ENCODE assay signal across 8 cellular contexts in the genomic region with DNA sequence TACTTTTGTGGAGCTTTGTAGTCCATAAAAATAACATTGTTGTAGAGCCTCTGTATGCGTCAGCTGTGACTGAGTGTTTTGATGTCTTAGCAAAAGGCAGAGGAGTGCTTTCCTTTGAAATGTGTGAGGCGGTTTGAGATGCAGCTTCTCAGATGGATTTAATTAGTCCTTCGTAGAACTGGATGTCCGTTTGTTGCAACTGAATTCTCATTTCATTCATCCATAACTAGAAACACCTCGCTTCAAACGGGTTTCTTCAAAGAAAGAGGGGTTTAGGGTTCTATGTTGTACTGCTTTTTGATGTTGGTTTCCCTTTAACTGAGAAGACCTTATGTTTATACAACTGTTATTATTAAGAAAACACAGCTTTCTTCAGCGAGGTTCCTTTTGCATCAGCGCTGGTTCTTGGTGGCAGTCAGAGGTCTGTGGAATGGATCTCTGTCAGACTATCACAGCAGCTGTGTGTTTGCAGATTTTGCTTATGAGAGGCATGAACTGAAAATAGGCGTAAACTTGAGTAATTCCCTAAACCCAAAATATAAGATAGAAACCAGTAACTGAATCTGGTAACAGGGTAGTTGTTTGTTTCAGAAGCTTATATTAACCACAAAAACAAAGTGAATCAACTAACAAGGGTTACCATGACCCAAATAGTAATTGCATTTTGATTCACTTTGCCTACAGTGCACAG.
DNase-seq lines count a peak whose midpoint lies in the region; ATAC-seq, FAIRE-seq and TF ChIP-seq lines count a peak whose summit lies in the region.

No MANE protein-coding gene starts in this region.

- H3K27ac ChIP-seq in K562 (ENCODE audit: extremely low read depth, low read depth, low read length) (peak overlapping the region; percentile 96), HepG2 (ENCODE audit: extremely low read length, insufficient read depth, low read length) (no peak overlapping the region)

- H3K36me3 ChIP-seq in K562 (ENCODE audit: control insufficient read depth, insufficient read depth, low read length) (no peaks in the 10 kb centered on the region), HepG2 (replicated peaks in 1 of 2; ENCODE audit: control insufficient read depth in 1 of 2, insufficient read depth in 2 of 2, low read length in 2 of 2) (peaks cover 0 to 3% of the 10 kb centered on the region in 2 experiments; a peak in 1 of 5 replicates)

- intact Hi-C loops in K562 (cut with micrococcal nuclease) (loop anchor here (5.0 kb wide), 1 partner anchor 118 kb away; no protein-coding TSS in a partner anchor), HepG2 (cut with micrococcal nuclease; ENCODE audit: unreplicated experiment) (no loop called here)

- H3K27me3 ChIP-seq in K562 (ENCODE audit: control insufficient read depth in 2 of 2, insufficient read depth in 2 of 2, low read length in 2 of 2) (no peaks in the 10 kb centered on the region), HepG2 (ENCODE audit: control insufficient read depth in 1 of 2, insufficient read depth in 2 of 2, low read length in 2 of 2) (no peaks in the 10 kb centered on the region)

- H2AFZ ChIP-seq in K562 (ENCODE audit: low read depth, low read length) (peak overlapping the region; percentile 79), HepG2 (ENCODE audit: low read length) (no peak overlapping the region)

- BruUV-seq in K562 (replicated peaks; lab: Mats Ljungman, UMichigan) (no TSS peak), HepG2 (replicated peaks; lab: Mats Ljungman, UMichigan) (no TSS peak)

- no peaks in the 10 kb centered on the region for H3K9me1 ChIP-seq in K562 (ENCODE audit: control insufficient read depth, insufficient read depth, low read length)

- H4K20me1 ChIP-seq in K562 (replicated peaks; ENCODE audit: control insufficient read depth, insufficient read depth, low read length) (no peaks in the 10 kb centered on the region), HepG2 (ENCODE audit: insufficient read depth, low read length) (no peaks in the 10 kb centered on the region)

- TF ChIP-seq EP300 in K562 (IDR thresholded peaks at IDR 0.05; ENCODE audit: low read length) = no peak
- TF ChIP-seq EP300 in HepG2 (IDR thresholded peaks at IDR 0.05; ENCODE audit: low read depth in 2 of 2, low read length in 2 of 2) = no peak
- TF ChIP-seq EP300 in HepG2 (CRISPR knock-in tag; IDR thresholded peaks at IDR 0.05; ENCODE audit: borderline replicate concordance) = no peak

- H3K9ac ChIP-seq in K562 (ENCODE audit: insufficient read depth in 1 of 2, low read depth in 2 of 2, low read length in 2 of 2) = peak overlapping the region in 1 of 2 experiments; percentile 69; a peak in 2 of 4 replicates
- H3K9ac ChIP-seq in HepG2 (ENCODE audit: insufficient read depth, low read depth, low read length) = no peak overlapping the region

- H3K4me2 ChIP-seq in K562 (ENCODE audit: insufficient read depth, low read length) = no peak overlapping the region; the same call in 1 of the 2 replicates
- H3K4me2 ChIP-seq in HepG2 (ENCODE audit: low read depth, low read length) = no peak overlapping the region

- H3K4me3 ChIP-seq in GM12865 (ENCODE audit: low read depth, low read length) (peak overlapping the region; percentile 23), K562 (no peak overlapping the region), HepG2 (replicated peaks in 1 of 3; ENCODE audit: insufficient read depth in 1 of 3, low read depth in 2 of 3, low read length in 3 of 3) (no peak overlapping the region)

- H3K79me2 ChIP-seq in K562 (ENCODE audit: control insufficient read depth, insufficient read depth, low read length) (no peaks in the 10 kb centered on the region), HepG2 (ENCODE audit: insufficient read depth, low read length) (no peaks in the 10 kb centered on the region)

- H3K4me1 ChIP-seq in K562 (replicated peaks in 1 of 2; ENCODE audit: control insufficient read depth in 2 of 2, insufficient read depth in 2 of 2, low read length in 2 of 2) (peaks cover 0 to 17% of the 10 kb centered on the region in 2 experiments; a peak in 2 of 5 replicates), HepG2 (ENCODE audit: insufficient read depth, low read length) (peaks cover 17% of the 10 kb centered on the region)

- FAIRE-seq in K562 (lab: Jason Lieb, UNC) = peak; percentile 57
- FAIRE-seq in HepG2 (lab: Jason Lieb, UNC) = no peak

- ATAC-seq in GM19468 (IDR thresholded peaks at IDR 0.05; ENCODE audit: extremely low read depth, unreplicated experiment) = peak; percentile 92
- ATAC-seq in HG03460 (IDR thresholded peaks at IDR 0.05; ENCODE audit: unreplicated experiment) = peak; percentile 83
- ATAC-seq in K562 = peak; percentile 36
- ATAC-seq in stimulated activated naive CD8-positive, alpha-beta T cell treated with anti-CD3 and anti-CD28 coated beads, Interleukin-15, Interleukin-2, amounts not matched to agents 100 U/mL and 50 U/mL, for 24 hours = peak; percentile 55
- no peak for ATAC-seq in HepG2

- in situ Hi-C loops in K562 (cut with MboI) = no loop called here
- in situ Hi-C loops in HepG2 (cut with HindIII; ENCODE audit: extremely low pct_ligation_motif_present, low pct_unique_long_range_greater_than_20kb) = no loop called here

- WGBS in K562 (ENCODE audit: insufficient coverage, low coverage, missing lambda C conversion rate) = 25% methylated on average over 9 of the region's 9 CpGs
- WGBS in HepG2 (ENCODE audit: low lambda C conversion rate) = 94% methylated on average over 9 of the region's 9 CpGs

- TF ChIP-seq RAD21 in K562 (CRISPR knock-in tag; conservative IDR thresholded peaks at IDR 0.05 in 1 of 2, IDR thresholded peaks at IDR 0.05 in 1 of 2) = no peak
- TF ChIP-seq RAD21 in HepG2 (CRISPR knock-in tag; IDR thresholded peaks at IDR 0.05) = no peak

- CTCF ChIA-PET in K562 (lab: Yijun Ruan, JAX; ENCODE audit: low intra/inter-chr PET ratio) = no interaction called here
- CTCF ChIA-PET in HepG2 (lab: Yijun Ruan, JAX; ENCODE audit: low intra/inter-chr PET ratio, low total read pairs) = no interaction called here

- DNase-seq in GM12865 (ENCODE audit: low read depth) = peak; percentile 91
- peak in 1 of 4 experiments; percentile 20 for DNase-seq in K562 (ENCODE audit: extremely low read depth in 1 of 4, low spot score in 3 of 4)
- DNase-seq in stimulated activated naive CD8-positive, alpha-beta T cell treated with anti-CD3 and anti-CD28 coated beads, Interleukin-15, Interleukin-2, amounts not matched to agents 100 U/mL and 50 U/mL, for 24 hours = no peak
- no peak for DNase-seq in NCI-H2196 (lab: John Stamatoyannopoulos, UW; ENCODE audit: unreplicated experiment)
- no peak for DNase-seq in HepG2 (ENCODE audit: low spot score)
- no peak for DNase-seq in effector CD8-positive, alpha-beta T cell (lab: John Stamatoyannopoulos, UW)

- POLR2A ChIA-PET in K562 (lab: Yijun Ruan, JAX) = no interaction called here
- POLR2A ChIA-PET in HepG2 (lab: Yijun Ruan, JAX) = no interaction called here

- TF ChIP-seq POLR2A in K562 (conservative IDR thresholded peaks at IDR 0.05) (no peak), HepG2 (IDR thresholded peaks at IDR 0.05; ENCODE audit: insufficient read depth in 1 of 2, low read depth in 2 of 2, low read length in 2 of 2) (no peak)

- peaks cover 3% of the 10 kb centered on the region; the same call in 1 of the 2 replicates for H3K9me3 ChIP-seq in K562 (replicated peaks; ENCODE audit: control insufficient read depth, insufficient read depth, low read depth, low read length)
- no peaks in the 10 kb centered on the region for H3K9me3 ChIP-seq in HepG2 (ENCODE audit: low read length)

- TF ChIP-seq CTCF in GM12865 (IDR thresholded peaks at IDR 0.05; ENCODE audit: insufficient read depth, low read depth, low read length, missing control alignments) = no peak
- no peak for TF ChIP-seq CTCF in K562 (IDR thresholded peaks at IDR 0.05 in 2 of 3, conservative IDR thresholded peaks at IDR 0.05 in 1 of 3; ENCODE audit: insufficient read depth in 2 of 3, low read depth in 1 of 3, low read length in 3 of 3)
- no peak for TF ChIP-seq CTCF in HepG2 (CRISPR knock-in tag; IDR thresholded peaks at IDR 0.05)

TF ChIP-seq in K562, 482 proteins besides CTCF, POLR2A, EP300 and RAD21:
- no peak for TF ChIP-seq CXXC5 (CRISPR knock-in tag; IDR thresholded peaks at IDR 0.05)
- TF ChIP-seq, protein P1, sequence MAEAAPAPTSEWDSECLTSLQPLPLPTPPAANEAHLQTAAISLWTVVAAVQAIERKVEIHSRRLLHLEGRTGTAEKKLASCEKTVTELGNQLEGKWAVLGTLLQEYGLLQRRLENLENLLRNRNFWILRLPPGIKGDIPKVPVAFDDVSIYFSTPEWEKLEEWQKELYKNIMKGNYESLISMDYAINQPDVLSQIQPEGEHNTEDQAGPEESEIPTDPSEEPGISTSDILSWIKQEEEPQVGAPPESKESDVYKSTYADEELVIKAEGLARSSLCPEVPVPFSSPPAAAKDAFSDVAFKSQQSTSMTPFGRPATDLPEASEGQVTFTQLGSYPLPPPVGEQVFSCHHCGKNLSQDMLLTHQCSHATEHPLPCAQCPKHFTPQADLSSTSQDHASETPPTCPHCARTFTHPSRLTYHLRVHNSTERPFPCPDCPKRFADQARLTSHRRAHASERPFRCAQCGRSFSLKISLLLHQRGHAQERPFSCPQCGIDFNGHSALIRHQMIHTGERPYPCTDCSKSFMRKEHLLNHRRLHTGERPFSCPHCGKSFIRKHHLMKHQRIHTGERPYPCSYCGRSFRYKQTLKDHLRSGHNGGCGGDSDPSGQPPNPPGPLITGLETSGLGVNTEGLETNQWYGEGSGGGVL (CRISPR knock-in tag; IDR thresholded peaks at IDR 0.05) = no peak
- no peak for TF ChIP-seq CBX5 (IDR thresholded peaks at IDR 0.05; ENCODE audit: borderline replicate concordance, low read depth)

TF ChIP-seq in HepG2, 621 proteins besides CTCF, POLR2A, EP300 and RAD21 (continues in another document):
- TF ChIP-seq, protein P2, sequence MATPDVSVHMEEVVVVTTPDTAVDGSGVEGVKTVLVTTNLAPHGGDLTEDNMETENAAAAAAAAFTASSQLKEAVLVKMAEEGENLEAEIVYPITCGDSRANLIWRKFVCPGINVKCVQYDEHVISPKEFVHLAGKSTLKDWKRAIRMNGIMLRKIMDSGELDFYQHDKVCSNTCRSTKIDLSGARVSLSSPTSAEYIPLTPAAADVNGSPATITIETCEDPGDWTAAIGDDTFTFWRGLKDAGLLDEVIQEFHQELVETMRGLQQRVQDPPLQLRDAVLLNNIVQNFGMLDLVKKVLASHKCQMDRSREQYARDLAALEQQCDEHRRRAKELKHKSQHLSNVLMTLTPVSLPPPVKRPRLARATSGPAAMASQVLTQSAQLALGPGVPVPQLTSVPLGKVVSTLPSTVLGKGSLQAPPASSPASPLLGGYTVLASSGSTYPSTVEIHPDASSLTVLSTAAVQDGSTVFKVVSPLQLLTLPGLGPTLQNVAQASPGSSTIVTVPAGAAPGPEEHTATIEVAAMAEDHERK (CRISPR knock-in tag; IDR thresholded peaks at IDR 0.05; ENCODE audit: low read depth) = no peak
- TF ChIP-seq YEATS4 (CRISPR knock-in tag; IDR thresholded peaks at IDR 0.05; ENCODE audit: borderline replicate concordance) = no peak
- TF ChIP-seq CCAR2 (optimal IDR thresholded peaks at IDR 0.05; ENCODE audit: low read depth, low read length) = no peak
- TF ChIP-seq HDAC6 (IDR thresholded peaks at IDR 0.05; ENCODE audit: low read depth, low read length) = no peak
